ENCODE assay signal across 10 cellular contexts in genomic region chr2:203104273-203104672, GRCh38.
"Had no signal": no experiment of that assay in that cellular context is flagged by ENCODE, and none has a peak within 500 bp of the region (broad histone marks: within the 10 kb centered on the region; RNA-seq: fewer than 3 reads in every experiment).

No MANE protein-coding gene starts in this region.

- DNase-seq: H9, HCEC 1CT, HFFc6, IMR-90, KG1 had no signal

- H2AFZ ChIP-seq: GM23338 had no signal

- FAIRE-seq: H1, H54, K562 had no signal

- ATAC-seq: GM23338, K562 had no signal

- H3K27ac ChIP-seq: HL-60 had no signal

- H3K4me3 ChIP-seq: GM23338, K562 had no signal

- H3K4me2 ChIP-seq: GM23338 had no signal
